Comparison of ENCODE assay signal across 8 cellular contexts in the genomic region with DNA sequence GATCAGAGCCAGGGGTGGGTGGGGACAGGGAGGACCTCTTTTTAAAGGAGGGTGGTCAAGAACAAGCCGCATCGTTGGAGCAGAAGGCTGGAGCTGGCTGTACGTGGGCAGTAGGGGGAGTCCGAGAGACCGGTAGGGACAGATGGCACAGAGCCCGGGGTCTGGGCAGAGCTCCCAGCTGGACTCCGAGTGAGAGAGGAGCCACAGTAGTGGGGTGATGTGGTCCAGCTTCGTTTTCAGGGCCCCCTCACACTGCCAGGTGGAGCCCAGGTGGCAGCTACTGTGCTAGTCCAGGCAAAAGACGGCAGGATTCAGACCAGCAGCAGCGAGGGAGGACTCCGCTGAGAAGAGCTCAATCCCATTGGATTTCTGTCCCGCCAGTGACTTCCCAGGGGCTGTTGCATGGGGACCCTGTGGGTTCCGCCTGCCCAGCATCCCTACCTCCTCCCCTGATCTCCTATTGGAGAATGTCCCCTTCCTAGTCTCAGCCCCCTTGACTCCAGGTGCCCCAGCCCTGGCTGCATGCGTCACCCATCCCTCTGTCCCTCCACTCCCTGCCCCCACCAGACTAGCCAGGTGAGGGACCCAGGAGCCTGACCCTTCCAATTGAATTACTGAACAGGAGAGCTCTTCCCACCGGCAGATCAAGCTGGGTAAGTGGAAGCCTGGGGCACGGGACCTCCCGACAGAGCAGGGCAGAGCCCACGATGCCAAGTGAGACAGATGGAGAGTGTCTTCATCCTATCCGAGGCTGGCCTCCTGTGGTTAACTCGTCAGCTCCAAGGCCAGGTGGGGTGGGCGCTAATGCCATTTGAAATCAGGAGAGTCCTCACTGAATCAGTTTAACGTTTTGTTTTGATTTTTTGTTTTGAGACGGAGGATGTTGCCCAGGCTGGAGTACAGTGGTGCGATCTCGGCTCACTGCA. TPM values are rescaled to one million over a fixed set of nuclear protein-coding genes. Genes with fewer than 3 reads are reported as not detected.
DNase-seq lines count a peak whose midpoint lies in the region; ATAC-seq and TF ChIP-seq lines count a peak whose summit lies in the region.

No MANE protein-coding gene starts in this region.

- ATAC-seq in natural killer cell treated with Interleukin-12 subunit alpha and Interleukin-12 subunit beta and Interleukin-15 and Interleukin-18, amount 100 ng/mL, for 72 hours, result no peak
- no peak for ATAC-seq in HG02642 (IDR thresholded peaks at IDR 0.05; ENCODE audit: poor library complexity, unreplicated experiment)
- ATAC-seq in GM18868 (IDR thresholded peaks at IDR 0.05; ENCODE audit: unreplicated experiment), result no peak

- POLR2A ChIA-PET in AG04449 (lab: Yijun Ruan, JAX), result no interaction called here

- peak overlapping the region; percentile 88 for H3K4me3 Mint-ChIP-seq in natural killer cell treated with Interleukin-12 subunit alpha and Interleukin-12 subunit beta and Interleukin-15 and Interleukin-18, amount 100 ng/mL, for 72 hours

- no peak for DNase-seq in AG04449 (ENCODE audit: low read depth, low spot score)
- DNase-seq in RPMI7951 (ENCODE audit: low read depth), result peak; percentile 50
- peak; percentile 52 to 87 (median 71) for DNase-seq in dorsolateral prefrontal cortex
- no peak for DNase-seq in natural killer cell treated with Interleukin-12 subunit alpha and Interleukin-12 subunit beta and Interleukin-15 and Interleukin-18, amount 100 ng/mL, for 72 hours (ENCODE audit: low spot score)
- DNase-seq in stimulated activated naive CD4-positive, alpha-beta T cell (lab: John Stamatoyannopoulos, UW), result no peak

- CTCF ChIA-PET in AG04449 (lab: Yijun Ruan, JAX), result interaction anchor here (1.0 to 6.6 kb wide), 7 partner anchors 11 to 158 kb away, joined by 3 to 84 read pairs (median 4); a partner anchor contains a TSS

- TF ChIP-seq CTCF in AG04449 (IDR thresholded peaks at IDR 0.05; ENCODE audit: insufficient read depth, low read length, missing control alignments) (peak; percentile 50), GM12875 (IDR thresholded peaks at IDR 0.05; ENCODE audit: borderline replicate concordance, insufficient read depth, low read depth, low read length) (peak; percentile 56; the same call in 1 of the 2 replicates), dorsolateral prefrontal cortex (IDR thresholded peaks at IDR 0.05 in 54 of 56, conservative IDR thresholded peaks at IDR 0.05 in 2 of 56; ENCODE audit: low read depth in 1 of 56, partially characterized antibody in 56 of 56) (peak in 50 of 56 donors; percentile 21 to 65 (median 44))

- intact Hi-C loops in dorsolateral prefrontal cortex (cut with DNase I), result no loop called here

- H3K9me3 Mint-ChIP-seq in natural killer cell treated with Interleukin-12 subunit alpha and Interleukin-12 subunit beta and Interleukin-15 and Interleukin-18, amount 100 ng/mL, for 72 hours, result no peaks in the 10 kb centered on the region

- H3K27me3 ChIP-seq in dorsolateral prefrontal cortex, result peaks cover 0 to 94% (median 18%) of the 10 kb centered on the region in 45 donors

- no peaks in the 10 kb centered on the region for H3K36me3 Mint-ChIP-seq in natural killer cell treated with Interleukin-12 subunit alpha and Interleukin-12 subunit beta and Interleukin-15 and Interleukin-18, amount 100 ng/mL, for 72 hours

- peak overlapping the region in 8 of 59 donors; percentile 6 to 60 (median 18) for H3K27ac ChIP-seq in dorsolateral prefrontal cortex

- no peaks in the 10 kb centered on the region for H3K27me3 Mint-ChIP-seq in natural killer cell treated with Interleukin-12 subunit alpha and Interleukin-12 subunit beta and Interleukin-15 and Interleukin-18, amount 100 ng/mL, for 72 hours

- H3K4me1 Mint-ChIP-seq in natural killer cell treated with Interleukin-12 subunit alpha and Interleukin-12 subunit beta and Interleukin-15 and Interleukin-18, amount 100 ng/mL, for 72 hours (ENCODE audit: low read depth in 2 of 2), result peaks cover 23 to 37% of the 10 kb centered on the region in 2 donors

- H3K27ac Mint-ChIP-seq in natural killer cell treated with Interleukin-12 subunit alpha and Interleukin-12 subunit beta and Interleukin-15 and Interleukin-18, amount 100 ng/mL, for 72 hours, result peak overlapping the region; percentile 93 to 95

- no peak overlapping the region for H3K4me3 ChIP-seq in AG04449 (ENCODE audit: low read depth, low read length)
- H3K4me3 ChIP-seq in GM12875 (ENCODE audit: low read depth, low read length), result no peak overlapping the region
- peak overlapping the region in 3 of 59 donors; percentile 3 to 45 (median 15) for H3K4me3 ChIP-seq in dorsolateral prefrontal cortex

RNA-seq across cellular contexts. Expression of a gene that starts 2.9 kb away (rescaled TPM):
- total RNA-seq in RPMI7951 (2014; rRNA removed; shearing (Covaris generic)), result 0.29 and 1.9 TPM in 2 replicates
- 10 to 100 TPM in 106 of 120 experiments, 1 to 10 TPM in 14; 6.4 to 31.6 (median 14.8) TPM for total RNA-seq in dorsolateral prefrontal cortex
- 100 to 1,000 TPM; 155 to 276 TPM for total RNA-seq in natural killer cell treated with Interleukin-12 subunit alpha and Interleukin-12 subunit beta and Interleukin-15 and Interleukin-18, amount 100 ng/mL, for 72 hours

RNA-seq across cellular contexts. Expression of a gene that starts 11.6 kb away (rescaled TPM):
- 96.4 and 136 TPM in 2 replicates for total RNA-seq in RPMI7951 (2014; rRNA removed; shearing (Covaris generic))
- 100 to 1,000 TPM in 13 of 120 experiments, 10 to 100 TPM in 107; 57.4 to 119 (median 83.8) TPM for total RNA-seq in dorsolateral prefrontal cortex
- total RNA-seq in natural killer cell treated with Interleukin-12 subunit alpha and Interleukin-12 subunit beta and Interleukin-15 and Interleukin-18, amount 100 ng/mL, for 72 hours, result 100 to 1,000 TPM; 115 to 175 TPM

RNA-seq across cellular contexts. Expression of a gene that starts 18.7 kb away (rescaled TPM):
- 0.20 TPM in 1 of 2 replicates, not detected in the other for total RNA-seq in RPMI7951 (2014; rRNA removed; shearing (Covaris generic))
- total RNA-seq in dorsolateral prefrontal cortex, result under 1 TPM in 2 of 120 experiments, not detected in 118; 0.41 to 0.66 TPM
- total RNA-seq in natural killer cell treated with Interleukin-12 subunit alpha and Interleukin-12 subunit beta and Interleukin-15 and Interleukin-18, amount 100 ng/mL, for 72 hours, result not detected

RNA-seq across cellular contexts. Expression of a gene that starts 21.2 kb away (rescaled TPM):
- 1.7 and 1.9 TPM in 2 replicates for total RNA-seq in RPMI7951 (2014; rRNA removed; shearing (Covaris generic))
- 10 to 100 TPM in 115 of 120 experiments, 1 to 10 TPM in 5; 8.2 to 34.2 (median 16.9) TPM for total RNA-seq in dorsolateral prefrontal cortex
- 1 to 10 TPM; 4.8 to 5.4 TPM for total RNA-seq in natural killer cell treated with Interleukin-12 subunit alpha and Interleukin-12 subunit beta and Interleukin-15 and Interleukin-18, amount 100 ng/mL, for 72 hours

RNA-seq across cellular contexts. Expression of a gene that starts 37.2 kb away (rescaled TPM):
- total RNA-seq in RPMI7951 (2014; rRNA removed; shearing (Covaris generic)), result 49.5 and 58.9 TPM in 2 replicates
- 100 to 1,000 TPM in 118 of 120 experiments, 10 to 100 TPM in 2; 45.6 to 277 (median 185) TPM for total RNA-seq in dorsolateral prefrontal cortex
- total RNA-seq in natural killer cell treated with Interleukin-12 subunit alpha and Interleukin-12 subunit beta and Interleukin-15 and Interleukin-18, amount 100 ng/mL, for 72 hours, result 1 to 10 TPM in 1 of 2 donors, under 1 TPM in 1; 0.74 to 1.2 TPM

Comparison
In these comparisons a context has a peak if more than half of its experiments do, and no peak if none do; other contexts are left out.
1. DNase-seq: peak in RPMI7951 (single experiment) and dorsolateral prefrontal cortex (10 of 10); none in AG04449 (single experiment), natural killer cell treated with Interleukin-12 subunit alpha and Interleukin-12 subunit beta and Interleukin-15 and Interleukin-18, amount 100 ng/mL, for 72 hours (single experiment) and stimulated activated naive CD4-positive, alpha-beta T cell (0 of 6).
2. RNA of a gene that starts 2.9 kb away (total RNA-seq): 155 to 276 TPM in natural killer cell treated with Interleukin-12 subunit alpha and Interleukin-12 subunit beta and Interleukin-15 and Interleukin-18, amount 100 ng/mL, for 72 hours; 6.4 to 31.6 TPM in dorsolateral prefrontal cortex and 0.29 to 1.9 TPM in RPMI7951; every median in the first group is over 4 times any median in the second.
3. Peak in every context shown above with its lines, with median percentiles within 50 percentile points of each other: CTCF ChIP-seq.